Comparison of ENCODE assay signal across 8 cellular contexts in the genomic region with DNA sequence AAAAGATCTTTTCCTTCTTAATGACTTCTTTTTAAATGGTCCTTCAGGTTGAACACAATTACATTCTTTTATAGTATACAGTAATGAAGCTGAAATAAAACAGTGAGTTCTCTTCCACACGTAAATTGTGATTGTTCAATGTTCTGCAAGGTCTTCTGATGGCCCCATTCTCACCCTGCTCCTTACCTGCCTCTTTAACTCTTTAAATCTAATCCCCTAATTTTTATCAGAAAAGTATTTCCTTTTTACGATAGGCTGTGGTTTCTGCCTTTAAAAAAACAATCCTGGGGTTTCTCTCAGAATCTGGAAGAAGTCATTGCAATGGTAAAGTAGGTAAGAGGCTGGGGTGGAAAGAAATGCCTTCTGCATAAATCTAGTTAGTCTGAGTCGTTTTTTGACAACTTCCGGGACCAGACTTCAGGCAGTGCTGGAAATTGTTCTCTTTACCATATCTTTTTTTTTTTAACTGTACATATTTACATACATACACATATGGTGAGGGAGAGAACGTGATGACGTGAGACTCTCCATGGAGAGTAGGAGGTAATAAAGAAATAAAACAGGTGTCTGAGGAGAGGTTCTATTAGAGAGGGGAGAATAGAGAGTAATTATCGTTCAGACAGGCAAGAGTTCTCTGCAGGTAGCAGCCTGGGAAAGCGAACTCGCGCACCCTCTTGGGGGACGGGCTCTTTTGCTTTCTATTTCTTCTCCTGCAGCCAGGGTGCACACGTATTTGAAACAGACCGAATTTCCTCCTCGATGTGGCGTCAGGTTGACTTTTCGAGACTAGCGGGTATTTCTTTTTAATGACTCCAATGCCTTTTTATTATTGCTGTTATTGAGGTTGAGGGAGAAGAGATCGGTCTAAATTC. TPM values are rescaled to one million over a fixed set of nuclear protein-coding genes. Genes with fewer than 3 reads are reported as not detected.
DNase-seq lines count a peak whose midpoint lies in the region; ATAC-seq, FAIRE-seq and TF ChIP-seq lines count a peak whose summit lies in the region.

SIDT1 (plus strand) TSS at position 730 of the 872 bp plus-strand sequence. CDS start 467 bp downstream, outside the sequence.

- 0 out of 2 replicates have a peak, but pooled peaks cover 3% of the 10 kb centered on the region for H3K27me3 ChIP-seq in Caco-2 (replicated peaks; ENCODE audit: control insufficient read depth, insufficient read depth, low read length)
- peaks cover 46% of the 10 kb centered on the region for H3K27me3 ChIP-seq in SK-N-SH (ENCODE audit: insufficient read depth)
- H3K27me3 ChIP-seq in small intestine (ENCODE audit: control insufficient read depth in 2 of 2, insufficient read depth in 2 of 2, low read length in 2 of 2): no peaks in the 10 kb centered on the region

- peak within 1 kb of the TSS; percentile 57 for H3K4me3 ChIP-seq in Caco-2 (ENCODE audit: low read depth, low read length)
- H3K4me3 ChIP-seq in SK-N-SH (ENCODE audit: low read depth in 2 of 2, low read length in 1 of 2): peak within 1 kb of the TSS; percentile 55 to 64
- peak within 1 kb of the TSS; percentile 44 for H3K4me3 ChIP-seq in iPS-11a (ENCODE audit: low read depth, low read length)
- peak within 1 kb of the TSS; percentile 85 to 88 for H3K4me3 ChIP-seq in small intestine (ENCODE audit: low read depth in 1 of 2, low read length in 2 of 2)

- ATAC-seq in GM19463 (IDR thresholded peaks at IDR 0.05; ENCODE audit: unreplicated experiment) (peak; percentile 66), HG03575 (IDR thresholded peaks at IDR 0.05; ENCODE audit: extremely low read depth, insufficient number of reproducible peaks, low FRiP score, unreplicated experiment) (peak; percentile 72)
- ATAC-seq in activated naive CD8-positive, alpha-beta T cell treated with anti-CD3 and anti-CD28 coated beads, Interleukin-2, amount 10 ng/mL, durations not matched to agents 7 days and 5 days (ENCODE audit: low read depth): peak; percentile 76

- H3K36me3 Mint-ChIP-seq in Caco-2 (ENCODE audit: insufficient read depth, unreplicated experiment): no peaks in the 10 kb centered on the region
- H3K36me3 Mint-ChIP-seq in activated naive CD8-positive, alpha-beta T cell treated with anti-CD3 and anti-CD28 coated beads, Interleukin-2, amount 10 ng/mL, durations not matched to agents 7 days and 5 days: peaks cover 17% of the 10 kb centered on the region

- H3K27ac ChIP-seq in SK-N-SH (ENCODE audit: low read depth in 2 of 2, low read length in 1 of 2) (no peak within 1 kb of the TSS), small intestine (ENCODE audit: low read depth in 1 of 2, low read length in 1 of 2) (peak within 1 kb of the TSS; percentile 72 to 87)

- peak within 1 kb of the TSS; percentile 43 for H3K27ac Mint-ChIP-seq in Caco-2 (ENCODE audit: unreplicated experiment)
- peak within 1 kb of the TSS; percentile 97 for H3K27ac Mint-ChIP-seq in activated naive CD8-positive, alpha-beta T cell treated with anti-CD3 and anti-CD28 coated beads, Interleukin-2, amount 10 ng/mL, durations not matched to agents 7 days and 5 days

- H3K9me3 Mint-ChIP-seq in Caco-2 (ENCODE audit: unreplicated experiment): no peaks in the 10 kb centered on the region
- peaks cover 2% of the 10 kb centered on the region for H3K9me3 Mint-ChIP-seq in activated naive CD8-positive, alpha-beta T cell treated with anti-CD3 and anti-CD28 coated beads, Interleukin-2, amount 10 ng/mL, durations not matched to agents 7 days and 5 days

- H4K20me1 ChIP-seq in SK-N-SH (ENCODE audit: insufficient read depth): no peaks in the 10 kb centered on the region

- 13% methylated on average over 18 of the region's 18 CpGs for WGBS in SK-N-SH (ENCODE audit: low lambda C conversion rate)
- 2 to 5% (median 3%) methylated on average over 18 of the region's 18 CpGs for WGBS in small intestine, 3 donors

- BruUV-seq in Caco-2 (replicated peaks; lab: Mats Ljungman, UMichigan): no TSS peak

- POLR2A ChIA-PET in Caco-2 (lab: Charles Lee) (no interaction called here), SK-N-SH (lab: Yijun Ruan, JAX) (no interaction called here)
- POLR2A ChIA-PET in activated naive CD8-positive, alpha-beta T cell treated with anti-CD3 and anti-CD28 coated beads, Interleukin-2, amount 10 ng/mL, durations not matched to agents 7 days and 5 days (lab: Charles Lee): interaction anchor here (5.5 kb wide), 1 partner anchor 16 kb away, joined by 35 read pairs; the partner anchor contains the start of gene SPICE1

- peaks cover 15% of the 10 kb centered on the region for H3K27me3 Mint-ChIP-seq in Caco-2 (ENCODE audit: insufficient read depth, unreplicated experiment)
- peaks cover 3% of the 10 kb centered on the region for H3K27me3 Mint-ChIP-seq in activated naive CD8-positive, alpha-beta T cell treated with anti-CD3 and anti-CD28 coated beads, Interleukin-2, amount 10 ng/mL, durations not matched to agents 7 days and 5 days

- peaks cover 7% of the 10 kb centered on the region for H3K4me1 Mint-ChIP-seq in Caco-2 (ENCODE audit: low read depth, unreplicated experiment)
- H3K4me1 Mint-ChIP-seq in activated naive CD8-positive, alpha-beta T cell treated with anti-CD3 and anti-CD28 coated beads, Interleukin-2, amount 10 ng/mL, durations not matched to agents 7 days and 5 days: peaks cover 40% of the 10 kb centered on the region

- intact Hi-C loops in Caco-2 (cut with micrococcal nuclease; ENCODE audit: unreplicated experiment): loop anchor here (1.0 kb wide), 1 partner anchor 38 kb away; no protein-coding TSS in a partner anchor

- DNase-seq in Caco-2 (peak in 1 of 2 experiments; percentile 21), SK-N-SH (peak; percentile 39), small intestine (peak; percentile 80), HK-2 (ENCODE audit: unreplicated experiment) (no peak)
- peak; percentile 68 for DNase-seq in activated naive CD8-positive, alpha-beta T cell treated with anti-CD3 and anti-CD28 coated beads, Interleukin-2, amount 10 ng/mL, durations not matched to agents 7 days and 5 days

- H3K79me2 ChIP-seq in SK-N-SH (ENCODE audit: insufficient read depth): no peaks in the 10 kb centered on the region

- H3K9me2 ChIP-seq in SK-N-SH: no peaks in the 10 kb centered on the region

- H3F3A ChIP-seq in SK-N-SH (replicated peaks; ENCODE audit: insufficient read depth): peaks cover 6% of the 10 kb centered on the region

- H3K9me3 ChIP-seq in Caco-2 (no peaks in the 10 kb centered on the region), SK-N-SH (no peaks in the 10 kb centered on the region), small intestine (ENCODE audit: control insufficient read depth, low read depth) (no peaks in the 10 kb centered on the region)

- no peaks in the 10 kb centered on the region for H3K36me3 ChIP-seq in Caco-2 (ENCODE audit: control insufficient read depth, insufficient read depth, low read length)
- no peaks in the 10 kb centered on the region for H3K36me3 ChIP-seq in SK-N-SH (replicated peaks in 1 of 2; ENCODE audit: control insufficient read depth in 1 of 2, insufficient read depth in 2 of 2, low read length in 1 of 2)
- H3K36me3 ChIP-seq in small intestine (ENCODE audit: control insufficient read depth in 2 of 2, insufficient read depth in 2 of 2, low read length in 2 of 2): no peaks in the 10 kb centered on the region

- TF ChIP-seq CTCF in Caco-2 (IDR thresholded peaks at IDR 0.05; ENCODE audit: insufficient read depth in 1 of 2, low read depth in 1 of 2, low read length in 1 of 2, severe bottlenecking in 1 of 2, unreplicated experiment in 1 of 2) (no peak), SK-N-SH (IDR thresholded peaks at IDR 0.05) (no peak)

- peak within 1 kb of the TSS; percentile 73 for H2AFZ ChIP-seq in SK-N-SH (ENCODE audit: low read depth)

- TF ChIP-seq EP300 in SK-N-SH (IDR thresholded peaks at IDR 0.05; ENCODE audit: borderline replicate concordance in 1 of 2, low read depth in 1 of 2, low read length in 1 of 2): no peak

- CTCF ChIA-PET in Caco-2 (lab: Charles Lee): no interaction called here
- CTCF ChIA-PET in SK-N-SH (lab: Yijun Ruan, JAX): interaction anchor here (1.3 kb wide), 1 partner anchor 262 kb away, joined by 4 read pairs; no protein-coding TSS in a partner anchor

- peak within 1 kb of the TSS; percentile 82 for H3K4me3 Mint-ChIP-seq in Caco-2 (ENCODE audit: unreplicated experiment)
- H3K4me3 Mint-ChIP-seq in activated naive CD8-positive, alpha-beta T cell treated with anti-CD3 and anti-CD28 coated beads, Interleukin-2, amount 10 ng/mL, durations not matched to agents 7 days and 5 days: peak within 1 kb of the TSS; percentile 88

- no peak for FAIRE-seq in small intestine (lab: Jason Lieb, UNC)

- TF ChIP-seq RAD21 in SK-N-SH (IDR thresholded peaks at IDR 0.05; ENCODE audit: low read length): no peak

- H3K4me1 ChIP-seq in Caco-2 (no peaks in the 10 kb centered on the region), SK-N-SH (ENCODE audit: control insufficient read depth in 1 of 2, insufficient read depth in 2 of 2, low read depth in 1 of 2, low read length in 1 of 2) (peaks cover 0 to 11% of the 10 kb centered on the region in 2 experiments; a peak in 2 of 4 replicates), small intestine (ENCODE audit: control insufficient read depth in 2 of 2, insufficient read depth in 1 of 2, low read depth in 1 of 2, low read length in 1 of 2) (peaks cover 0 to 4% of the 10 kb centered on the region in 2 donors)

- peak within 1 kb of the TSS; percentile 92 for H3K4me2 ChIP-seq in SK-N-SH

- H3K9ac ChIP-seq in SK-N-SH: no peak within 1 kb of the TSS

TF ChIP-seq in SK-N-SH, 30 proteins besides CTCF, POLR2A, EP300 and RAD21 (continues in another document):
- no peak for TF ChIP-seq TEAD4 (IDR thresholded peaks at IDR 0.05; ENCODE audit: borderline replicate concordance, insufficient read depth)
- no peak for TF ChIP-seq CHD2 (IDR thresholded peaks at IDR 0.05; ENCODE audit: low read length, partially characterized antibody)
- no peak for TF ChIP-seq FOXJ3 (CRISPR knock-in tag; IDR thresholded peaks at IDR 0.05)
- TF ChIP-seq RCOR1 (IDR thresholded peaks at IDR 0.05; ENCODE audit: low read length): no peak
- no peak for TF ChIP-seq YY1 (IDR thresholded peaks at IDR 0.05; ENCODE audit: low read depth)

RNA-seq across cellular contexts. Expression of gene SIDT1, which starts in this region (rescaled TPM):
- total RNA-seq in Caco-2 (2022): 0.84 and 1.0 TPM in 2 replicates
- 0.02 and 0.03 TPM in 2 replicates for polyA plus RNA-seq in SK-N-SH (2012; rRNA removed)
- not detected in 2 replicates for polyA plus RNA-seq in SK-N-SH (2012; cell fraction: cytosol; rRNA removed)
- 0.06 and 0.12 TPM in 2 replicates for polyA plus RNA-seq in SK-N-SH (2012; cell fraction: nucleus; rRNA removed)
- 10 to 100 TPM; 48.3 to 50.6 TPM for total RNA-seq in activated naive CD8-positive, alpha-beta T cell treated with anti-CD3 and anti-CD28 coated beads, Interleukin-2, amount 10 ng/mL, durations not matched to agents 7 days and 5 days
- polyA plus RNA-seq in small intestine: 1 to 10 TPM in 1 of 3 donors, under 1 TPM in 2; 0.45 to 3.0 (median 0.54) TPM

Comparison
In these comparisons a context has a peak if more than half of its experiments do, and no peak if none do; other contexts are left out.
1. RNA of gene SIDT1 (total RNA-seq): 48.3 to 50.6 TPM in activated naive CD8-positive, alpha-beta T cell treated with anti-CD3 and anti-CD28 coated beads, Interleukin-2, amount 10 ng/mL, durations not matched to agents 7 days and 5 days; 0.84 to 1.0 TPM in Caco-2; every median in the first group is over 10 times any median in the second.
2. Peak in DNase-seq, H3K4me3 ChIP-seq and H3K4me2 ChIP-seq in SK-N-SH; RNA of the gene not detected or under 1 TPM.
3. H3K27ac ChIP-seq: peak in small intestine (2 of 2); none in SK-N-SH (0 of 2).
4. Peak in every context shown above with its lines, with median percentiles within 50 percentile points of each other: H3K4me3 ChIP-seq and ATAC-seq.